ENCODE assay signal across 10 cellular contexts in genomic region chr2:101815739-101816391, GRCh38.
DNase-seq lines count a peak whose midpoint lies in the region; ATAC-seq and TF ChIP-seq lines count a peak whose summit lies in the region.
"Had no signal": no experiment of that assay in that cellular context is flagged by ENCODE, and none has a peak within 500 bp of the region (broad histone marks: within the 10 kb centered on the region; RNA-seq: fewer than 3 reads in every experiment).

No MANE protein-coding gene starts in this region.

- CTCF ChIA-PET in RWPE1 (lab: Yijun Ruan, JAX): no interaction called here

- H3K9me3 ChIP-seq in osteoblast (ENCODE audit: low read depth, low read length): no peaks in the 10 kb centered on the region

- peaks cover 100% of the 10 kb centered on the region for H3K79me2 ChIP-seq in osteoblast (ENCODE audit: insufficient read depth, low read length)

- H3K27ac ChIP-seq in osteoblast (ENCODE audit: low read depth, low read length) (peak overlapping the region; percentile 21), RWPE1 (no peak overlapping the region)

- peak; percentile 47 for ATAC-seq in SK-N-SH treated with all-trans-retinoic acid at 6 μM for 48 hours
- no peak for ATAC-seq in GM18858 (IDR thresholded peaks at IDR 0.05; ENCODE audit: unreplicated experiment)

- H3K4me2 ChIP-seq in osteoblast (ENCODE audit: insufficient read depth, low read length): peak overlapping the region; percentile 31

- H3K4me1 ChIP-seq in osteoblast (ENCODE audit: insufficient read depth, low read length): peaks cover 55% of the 10 kb centered on the region

- no peaks in the 10 kb centered on the region for H3K36me3 ChIP-seq in osteoblast (ENCODE audit: insufficient read depth, low read length)

- no peak overlapping the region for H2AFZ ChIP-seq in osteoblast (ENCODE audit: low read length)

- H3K27me3 ChIP-seq in osteoblast (ENCODE audit: insufficient read depth, low read length): no peaks in the 10 kb centered on the region

- no peak overlapping the region for H3K4me3 ChIP-seq in HFF-Myc (replicated peaks; ENCODE audit: low read depth, low read length)
- no peak overlapping the region for H3K4me3 ChIP-seq in foreskin fibroblast (ENCODE audit: low read depth in 1 of 2, low read length in 2 of 2)
- no peak overlapping the region for H3K4me3 ChIP-seq in osteoblast (ENCODE audit: insufficient read depth, low read length)

- TF ChIP-seq CTCF in HFF-Myc (IDR thresholded peaks at IDR 0.05; ENCODE audit: low read depth, low read length, missing control alignments) (peak; percentile 15), foreskin fibroblast (IDR thresholded peaks at IDR 0.05; ENCODE audit: low read depth, low read length) (no peak), osteoblast (IDR thresholded peaks at IDR 0.05; ENCODE audit: extremely low read depth, low read depth, low read length) (no peak), RWPE1 (conservative IDR thresholded peaks at IDR 0.05; ENCODE audit: low read depth) (no peak)

- H4K20me1 ChIP-seq in osteoblast (ENCODE audit: insufficient read depth, low read length): peaks cover 61% of the 10 kb centered on the region

- POLR2A ChIA-PET in RWPE1 (lab: Yijun Ruan, JAX; ENCODE audit: low non-redundant PET): no interaction called here

- DNase-seq in HFF-Myc (ENCODE audit: extremely low read depth, low read depth): no peak
- DNase-seq in foreskin fibroblast: peak; percentile 41 to 75
- DNase-seq in osteoblast (ENCODE audit: insufficient read length, low spot score, missing footprints): peak; percentile 53
- DNase-seq in RWPE1 (ENCODE audit: low spot score): no peak
- DNase-seq in AG08395 (ENCODE audit: low spot score): no peak
- no peak for DNase-seq in DMS153 (lab: John Stamatoyannopoulos, UW)
- DNase-seq: activated T-cell treated with anti-CD3 and anti-CD28 coated beads, Interleukin-2, amount 50 U/mL, for 24 hours; NCI-H2107 had no signal

TF ChIP-seq in SK-N-SH treated with all-trans-retinoic acid at 6 μM for 48 hours, 23 proteins besides CTCF, POLR2A, EP300 and RAD21:
- TF ChIP-seq POU6F1 (CRISPR knock-in tag; IDR thresholded peaks at IDR 0.05; ENCODE audit: borderline replicate concordance, low read depth) (no peak), ZFP30 (CRISPR knock-in tag; IDR thresholded peaks at IDR 0.05) (no peak), ISL1 (CRISPR knock-in tag; IDR thresholded peaks at IDR 0.05) (0 out of 2 replicates have a peak, but pooled peaks have one; percentile 26)

Comparison
In these comparisons a context has a peak if more than half of its experiments do, and no peak if none do; other contexts are left out.
1. DNase-seq: peak in foreskin fibroblast (2 of 2) and osteoblast (single experiment); none in HFF-Myc (single experiment), RWPE1 (single experiment), AG08395 (single experiment) and DMS153 (single experiment).